ENCODE assay signal across 1 cellular context in genomic region chr2:170973492-170974303, GRCh38.
TF ChIP-seq lines count a peak whose summit lies in the region.

No MANE protein-coding gene starts in this region.

TF ChIP-seq in HepG2, 621 proteins besides CTCF, POLR2A, EP300 and RAD21 (continued from another document and continues in another):
- TF ChIP-seq, protein P1, sequence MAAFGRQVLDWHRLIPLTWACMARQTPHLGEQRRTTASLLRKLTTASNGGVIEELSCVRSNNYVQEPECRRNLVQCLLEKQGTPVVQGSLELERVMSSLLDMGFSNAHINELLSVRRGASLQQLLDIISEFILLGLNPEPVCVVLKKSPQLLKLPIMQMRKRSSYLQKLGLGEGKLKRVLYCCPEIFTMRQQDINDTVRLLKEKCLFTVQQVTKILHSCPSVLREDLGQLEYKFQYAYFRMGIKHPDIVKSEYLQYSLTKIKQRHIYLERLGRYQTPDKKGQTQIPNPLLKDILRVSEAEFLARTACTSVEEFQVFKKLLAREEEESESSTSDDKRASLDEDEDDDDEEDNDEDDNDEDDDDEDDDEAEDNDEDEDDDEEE (CRISPR knock-in tag; IDR thresholded peaks at IDR 0.05): peak; percentile 61; the same call in 1 of the 2 replicates
- TF ChIP-seq MAF1 (CRISPR knock-in tag; IDR thresholded peaks at IDR 0.05; ENCODE audit: borderline replicate concordance): peak; percentile 58
- no peak for TF ChIP-seq MTF2 (CRISPR knock-in tag; IDR thresholded peaks at IDR 0.05; ENCODE audit: borderline replicate concordance)
- TF ChIP-seq ZNF546 (CRISPR knock-in tag; conservative IDR thresholded peaks at IDR 0.05): 0 out of 2 replicates have a peak, but pooled peaks have one; percentile 45
- peak; percentile 98 for TF ChIP-seq ZNF296 (CRISPR knock-in tag; conservative IDR thresholded peaks at IDR 0.05)
- TF ChIP-seq, protein P2, sequence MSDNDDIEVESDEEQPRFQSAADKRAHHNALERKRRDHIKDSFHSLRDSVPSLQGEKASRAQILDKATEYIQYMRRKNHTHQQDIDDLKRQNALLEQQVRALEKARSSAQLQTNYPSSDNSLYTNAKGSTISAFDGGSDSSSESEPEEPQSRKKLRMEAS (IDR thresholded peaks at IDR 0.05): peak; percentile 97
- TF ChIP-seq ZNF468 (CRISPR knock-in tag; IDR thresholded peaks at IDR 0.05): peak; percentile 90; the same call in 1 of the 2 replicates
- TF ChIP-seq, protein P3, sequence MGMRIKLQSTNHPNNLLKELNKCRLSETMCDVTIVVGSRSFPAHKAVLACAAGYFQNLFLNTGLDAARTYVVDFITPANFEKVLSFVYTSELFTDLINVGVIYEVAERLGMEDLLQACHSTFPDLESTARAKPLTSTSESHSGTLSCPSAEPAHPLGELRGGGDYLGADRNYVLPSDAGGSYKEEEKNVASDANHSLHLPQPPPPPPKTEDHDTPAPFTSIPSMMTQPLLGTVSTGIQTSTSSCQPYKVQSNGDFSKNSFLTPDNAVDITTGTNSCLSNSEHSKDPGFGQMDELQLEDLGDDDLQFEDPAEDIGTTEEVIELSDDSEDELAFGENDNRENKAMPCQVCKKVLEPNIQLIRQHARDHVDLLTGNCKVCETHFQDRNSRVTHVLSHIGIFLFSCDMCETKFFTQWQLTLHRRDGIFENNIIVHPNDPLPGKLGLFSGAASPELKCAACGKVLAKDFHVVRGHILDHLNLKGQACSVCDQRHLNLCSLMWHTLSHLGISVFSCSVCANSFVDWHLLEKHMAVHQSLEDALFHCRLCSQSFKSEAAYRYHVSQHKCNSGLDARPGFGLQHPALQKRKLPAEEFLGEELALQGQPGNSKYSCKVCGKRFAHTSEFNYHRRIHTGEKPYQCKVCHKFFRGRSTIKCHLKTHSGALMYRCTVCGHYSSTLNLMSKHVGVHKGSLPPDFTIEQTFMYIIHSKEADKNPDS (CRISPR knock-in tag; IDR thresholded peaks at IDR 0.05): no peak; the same call in 1 of the 2 replicates
- TF ChIP-seq ARNT2 (CRISPR knock-in tag; IDR thresholded peaks at IDR 0.05; ENCODE audit: low read depth): peak; percentile 82
- TF ChIP-seq TEAD3 (CRISPR knock-in tag; optimal IDR thresholded peaks at IDR 0.05; ENCODE audit: borderline replicate concordance): peak; percentile 70
- TF ChIP-seq, protein P4, sequence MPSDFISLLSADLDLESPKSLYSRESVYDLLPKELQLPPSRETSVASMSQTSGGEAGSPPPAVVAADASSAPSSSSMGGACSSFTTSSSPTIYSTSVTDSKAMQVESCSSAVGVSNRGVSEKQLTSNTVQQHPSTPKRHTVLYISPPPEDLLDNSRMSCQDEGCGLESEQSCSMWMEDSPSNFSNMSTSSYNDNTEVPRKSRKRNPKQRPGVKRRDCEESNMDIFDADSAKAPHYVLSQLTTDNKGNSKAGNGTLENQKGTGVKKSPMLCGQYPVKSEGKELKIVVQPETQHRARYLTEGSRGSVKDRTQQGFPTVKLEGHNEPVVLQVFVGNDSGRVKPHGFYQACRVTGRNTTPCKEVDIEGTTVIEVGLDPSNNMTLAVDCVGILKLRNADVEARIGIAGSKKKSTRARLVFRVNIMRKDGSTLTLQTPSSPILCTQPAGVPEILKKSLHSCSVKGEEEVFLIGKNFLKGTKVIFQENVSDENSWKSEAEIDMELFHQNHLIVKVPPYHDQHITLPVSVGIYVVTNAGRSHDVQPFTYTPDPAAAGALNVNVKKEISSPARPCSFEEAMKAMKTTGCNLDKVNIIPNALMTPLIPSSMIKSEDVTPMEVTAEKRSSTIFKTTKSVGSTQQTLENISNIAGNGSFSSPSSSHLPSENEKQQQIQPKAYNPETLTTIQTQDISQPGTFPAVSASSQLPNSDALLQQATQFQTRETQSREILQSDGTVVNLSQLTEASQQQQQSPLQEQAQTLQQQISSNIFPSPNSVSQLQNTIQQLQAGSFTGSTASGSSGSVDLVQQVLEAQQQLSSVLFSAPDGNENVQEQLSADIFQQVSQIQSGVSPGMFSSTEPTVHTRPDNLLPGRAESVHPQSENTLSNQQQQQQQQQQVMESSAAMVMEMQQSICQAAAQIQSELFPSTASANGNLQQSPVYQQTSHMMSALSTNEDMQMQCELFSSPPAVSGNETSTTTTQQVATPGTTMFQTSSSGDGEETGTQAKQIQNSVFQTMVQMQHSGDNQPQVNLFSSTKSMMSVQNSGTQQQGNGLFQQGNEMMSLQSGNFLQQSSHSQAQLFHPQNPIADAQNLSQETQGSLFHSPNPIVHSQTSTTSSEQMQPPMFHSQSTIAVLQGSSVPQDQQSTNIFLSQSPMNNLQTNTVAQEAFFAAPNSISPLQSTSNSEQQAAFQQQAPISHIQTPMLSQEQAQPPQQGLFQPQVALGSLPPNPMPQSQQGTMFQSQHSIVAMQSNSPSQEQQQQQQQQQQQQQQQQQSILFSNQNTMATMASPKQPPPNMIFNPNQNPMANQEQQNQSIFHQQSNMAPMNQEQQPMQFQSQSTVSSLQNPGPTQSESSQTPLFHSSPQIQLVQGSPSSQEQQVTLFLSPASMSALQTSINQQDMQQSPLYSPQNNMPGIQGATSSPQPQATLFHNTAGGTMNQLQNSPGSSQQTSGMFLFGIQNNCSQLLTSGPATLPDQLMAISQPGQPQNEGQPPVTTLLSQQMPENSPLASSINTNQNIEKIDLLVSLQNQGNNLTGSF (CRISPR knock-in tag; IDR thresholded peaks at IDR 0.05): 0 out of 2 replicates have a peak, but pooled peaks have one; percentile 32
- TF ChIP-seq, protein P5, sequence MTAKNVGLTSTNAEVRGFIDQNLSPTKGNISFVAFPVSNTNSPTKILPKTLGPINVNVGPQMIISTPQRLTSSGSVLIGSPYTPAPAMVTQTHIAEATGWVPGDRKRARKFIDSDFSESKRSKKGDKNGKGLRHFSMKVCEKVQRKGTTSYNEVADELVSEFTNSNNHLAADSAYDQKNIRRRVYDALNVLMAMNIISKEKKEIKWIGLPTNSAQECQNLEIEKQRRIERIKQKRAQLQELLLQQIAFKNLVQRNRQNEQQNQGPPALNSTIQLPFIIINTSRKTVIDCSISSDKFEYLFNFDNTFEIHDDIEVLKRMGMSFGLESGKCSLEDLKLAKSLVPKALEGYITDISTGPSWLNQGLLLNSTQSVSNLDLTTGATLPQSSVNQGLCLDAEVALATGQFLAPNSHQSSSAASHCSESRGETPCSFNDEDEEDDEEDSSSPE (CRISPR knock-in tag; IDR thresholded peaks at IDR 0.05): peak; percentile 67
- peak; percentile 92 for TF ChIP-seq ZNF225 (CRISPR knock-in tag; IDR thresholded peaks at IDR 0.05)
- TF ChIP-seq ZNF430 (CRISPR knock-in tag; IDR thresholded peaks at IDR 0.05): no peak
- no peak for TF ChIP-seq CREM (IDR thresholded peaks at IDR 0.05)
- TF ChIP-seq CREM (CRISPR knock-in tag; IDR thresholded peaks at IDR 0.05): no peak
- TF ChIP-seq ZBTB43 (CRISPR knock-in tag; conservative IDR thresholded peaks at IDR 0.05): peak; percentile 64
- no peak for TF ChIP-seq ZNF326 (CRISPR knock-in tag; IDR thresholded peaks at IDR 0.05; ENCODE audit: borderline replicate concordance)
- no peak for TF ChIP-seq MZF1 (CRISPR knock-in tag; IDR thresholded peaks at IDR 0.05; ENCODE audit: borderline replicate concordance)
- peak; percentile 40 for TF ChIP-seq HDAC2 (CRISPR knock-in tag; IDR thresholded peaks at IDR 0.05)
- TF ChIP-seq TMF1 (CRISPR knock-in tag; IDR thresholded peaks at IDR 0.05; ENCODE audit: low read depth): 0 out of 2 replicates have a peak, but pooled peaks have one; percentile 18
- peak; percentile 89 for TF ChIP-seq MAZ (IDR thresholded peaks at IDR 0.05; ENCODE audit: borderline replicate concordance, low read depth, low read length)
- TF ChIP-seq MAZ (CRISPR knock-in tag; IDR thresholded peaks at IDR 0.05; ENCODE audit: low read depth): peak; percentile 82
- no peak for TF ChIP-seq LBX2 (CRISPR knock-in tag; IDR thresholded peaks at IDR 0.05; ENCODE audit: borderline replicate concordance)
- TF ChIP-seq THYN1 (CRISPR knock-in tag; IDR thresholded peaks at IDR 0.05; ENCODE audit: borderline replicate concordance, low read depth): no peak; the same call in 1 of the 2 replicates
- no peak; the same call in 1 of the 2 replicates for TF ChIP-seq ZMAT3 (CRISPR knock-in tag; conservative IDR thresholded peaks at IDR 0.05)
- TF ChIP-seq SOX13 (IDR thresholded peaks at IDR 0.05): no peak
- TF ChIP-seq SOX13 (CRISPR knock-in tag; conservative IDR thresholded peaks at IDR 0.05 in 1 of 2, IDR thresholded peaks at IDR 0.05 in 1 of 2): no peak; a peak in 1 of 4 replicates
- 0 out of 2 replicates have a peak, but pooled peaks have one; percentile 87 for TF ChIP-seq ZNF446 (CRISPR knock-in tag; IDR thresholded peaks at IDR 0.05)
- TF ChIP-seq ZUFSP (CRISPR knock-in tag; IDR thresholded peaks at IDR 0.05; ENCODE audit: borderline replicate concordance): no peak
- peak; percentile 79; the same call in 1 of the 2 replicates for TF ChIP-seq ZC3H13 (CRISPR knock-in tag; IDR thresholded peaks at IDR 0.05)
- TF ChIP-seq GPN1 (CRISPR knock-in tag; IDR thresholded peaks at IDR 0.05; ENCODE audit: borderline replicate concordance): no peak
- TF ChIP-seq, protein P6, sequence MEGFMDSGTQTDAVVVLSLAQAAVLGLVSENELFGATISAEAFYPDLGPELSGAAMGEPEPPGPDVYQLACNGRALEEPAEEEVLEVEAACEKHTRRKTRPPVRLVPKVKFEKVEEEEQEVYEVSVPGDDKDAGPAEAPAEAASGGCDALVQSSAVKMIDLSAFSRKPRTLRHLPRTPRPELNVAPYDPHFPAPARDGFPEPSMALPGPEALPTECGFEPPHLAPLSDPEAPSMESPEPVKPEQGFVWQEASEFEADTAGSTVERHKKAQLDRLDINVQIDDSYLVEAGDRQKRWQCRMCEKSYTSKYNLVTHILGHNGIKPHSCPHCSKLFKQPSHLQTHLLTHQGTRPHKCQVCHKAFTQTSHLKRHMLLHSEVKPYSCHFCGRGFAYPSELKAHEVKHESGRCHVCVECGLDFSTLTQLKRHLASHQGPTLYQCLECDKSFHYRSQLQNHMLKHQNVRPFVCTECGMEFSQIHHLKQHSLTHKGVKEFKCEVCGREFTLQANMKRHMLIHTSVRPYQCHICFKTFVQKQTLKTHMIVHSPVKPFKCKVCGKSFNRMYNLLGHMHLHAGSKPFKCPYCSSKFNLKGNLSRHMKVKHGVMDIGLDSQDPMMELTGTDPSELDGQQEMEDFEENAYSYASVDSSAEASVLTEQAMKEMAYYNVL (CRISPR knock-in tag; IDR thresholded peaks at IDR 0.05; ENCODE audit: borderline replicate concordance): 0 out of 2 replicates have a peak, but pooled peaks have one; percentile 21
- TF ChIP-seq, protein P7, sequence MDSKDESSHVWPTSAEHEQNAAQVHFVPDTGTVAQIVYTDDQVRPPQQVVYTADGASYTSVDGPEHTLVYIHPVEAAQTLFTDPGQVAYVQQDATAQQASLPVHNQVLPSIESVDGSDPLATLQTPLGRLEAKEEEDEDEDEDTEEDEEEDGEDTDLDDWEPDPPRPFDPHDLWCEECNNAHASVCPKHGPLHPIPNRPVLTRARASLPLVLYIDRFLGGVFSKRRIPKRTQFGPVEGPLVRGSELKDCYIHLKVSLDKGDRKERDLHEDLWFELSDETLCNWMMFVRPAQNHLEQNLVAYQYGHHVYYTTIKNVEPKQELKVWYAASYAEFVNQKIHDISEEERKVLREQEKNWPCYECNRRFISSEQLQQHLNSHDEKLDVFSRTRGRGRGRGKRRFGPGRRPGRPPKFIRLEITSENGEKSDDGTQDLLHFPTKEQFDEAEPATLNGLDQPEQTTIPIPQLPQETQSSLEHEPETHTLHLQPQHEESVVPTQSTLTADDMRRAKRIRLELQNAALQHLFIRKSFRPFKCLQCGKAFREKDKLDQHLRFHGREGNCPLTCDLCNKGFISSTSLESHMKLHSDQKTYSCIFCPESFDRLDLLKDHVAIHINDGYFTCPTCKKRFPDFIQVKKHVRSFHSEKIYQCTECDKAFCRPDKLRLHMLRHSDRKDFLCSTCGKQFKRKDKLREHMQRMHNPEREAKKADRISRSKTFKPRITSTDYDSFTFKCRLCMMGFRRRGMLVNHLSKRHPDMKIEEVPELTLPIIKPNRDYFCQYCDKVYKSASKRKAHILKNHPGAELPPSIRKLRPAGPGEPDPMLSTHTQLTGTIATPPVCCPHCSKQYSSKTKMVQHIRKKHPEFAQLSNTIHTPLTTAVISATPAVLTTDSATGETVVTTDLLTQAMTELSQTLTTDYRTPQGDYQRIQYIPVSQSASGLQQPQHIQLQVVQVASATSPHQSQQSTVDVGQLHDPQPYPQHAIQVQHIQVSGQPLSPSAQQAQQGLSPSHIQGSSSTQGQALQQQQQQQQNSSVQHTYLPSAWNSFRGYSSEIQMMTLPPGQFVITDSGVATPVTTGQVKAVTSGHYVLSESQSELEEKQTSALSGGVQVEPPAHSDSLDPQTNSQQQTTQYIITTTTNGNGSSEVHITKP (CRISPR knock-in tag; IDR thresholded peaks at IDR 0.05; ENCODE audit: low read depth): peak; percentile 93
- TF ChIP-seq SOX6 (IDR thresholded peaks at IDR 0.05): no peak
- TF ChIP-seq SOX6 (CRISPR knock-in tag; IDR thresholded peaks at IDR 0.05): peak; percentile 58; the same call in 1 of the 2 replicates
